ENCODE assay signal across 9 cellular contexts in the genomic region with DNA sequence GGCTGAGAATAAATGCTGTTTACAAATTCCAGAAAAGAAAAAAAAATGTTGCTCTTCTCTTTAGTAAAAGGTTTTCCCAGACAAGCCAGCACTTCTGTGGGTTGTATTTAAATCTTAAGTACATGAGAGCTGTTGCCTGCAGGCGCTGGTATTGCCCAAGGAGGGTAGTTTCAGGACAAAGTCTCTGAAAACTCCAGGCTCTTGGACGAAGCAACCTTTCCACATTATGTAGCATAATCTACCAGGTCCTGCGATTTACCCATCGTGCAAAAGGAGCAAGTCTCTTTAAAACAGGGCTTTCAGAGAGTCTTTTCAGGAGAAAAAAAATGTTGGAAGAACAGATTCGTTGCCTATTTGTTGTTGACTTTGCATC.
DNase-seq lines count a peak whose midpoint lies in the region; ATAC-seq and TF ChIP-seq lines count a peak whose summit lies in the region.
"Had no signal": no experiment of that assay in that cellular context is flagged by ENCODE, and none has a peak within 500 bp of the region (broad histone marks: within the 10 kb centered on the region; RNA-seq: fewer than 3 reads in every experiment).

No MANE protein-coding gene starts in this region.

- H3K27me3 ChIP-seq in neural cell (ENCODE audit: insufficient read depth, low read depth, low read length) (no peaks in the 10 kb centered on the region), transverse colon (peaks cover 12% of the 10 kb centered on the region), psoas muscle (ENCODE audit: insufficient read depth in 3 of 3, low read length in 2 of 3) (peaks cover 0 to 20% (median 14%) of the 10 kb centered on the region in 3 donors)

- no peaks in the 10 kb centered on the region for H3K9me2 ChIP-seq in neural cell (ENCODE audit: insufficient read depth, low read length)

- no peaks in the 10 kb centered on the region for H3F3A ChIP-seq in neural cell (ENCODE audit: insufficient read depth, low read length, poor library complexity, severe bottlenecking)

- DNase-seq in astrocyte of the cerebellum (ENCODE audit: low read depth) (no peak), transverse colon (no peak), psoas muscle (no peak), GF-D8 (lab: John Stamatoyannopoulos, UW) (no peak), NCI-H2196 (lab: John Stamatoyannopoulos, UW; ENCODE audit: unreplicated experiment) (no peak)
- DNase-seq: IMR-90 had no signal

- H3K4me1 ChIP-seq in transverse colon = peaks cover 0 to 5% (median 0%) of the 10 kb centered on the region in 4 donors
- H3K4me1 ChIP-seq in psoas muscle = no peaks in the 10 kb centered on the region

- ATAC-seq in GM18867 (IDR thresholded peaks at IDR 0.05; ENCODE audit: unreplicated experiment) (peak; percentile 11), HG02759 (IDR thresholded peaks at IDR 0.05; ENCODE audit: unreplicated experiment) (peak; percentile 21), psoas muscle (no peak)

- in situ Hi-C loops in astrocyte of the cerebellum (cut with HindIII; ENCODE audit: low sequenced_read_pairs) = no loop called here
- in situ Hi-C loops in transverse colon (cut with MboI; ENCODE audit: low pct_ligation_motif_present in 1 of 4, low pct_unique_long_range_greater_than_20kb in 1 of 4, low sequenced_read_pairs in 3 of 4) = no loop called here

- TF ChIP-seq POLR2A in transverse colon (IDR thresholded peaks at IDR 0.05) = no peak

- TF ChIP-seq RAD21 in neural cell (conservative IDR thresholded peaks at IDR 0.05) = no peak

- H3K79me2 ChIP-seq in neural cell (replicated peaks; ENCODE audit: insufficient read depth, low read length) = no peaks in the 10 kb centered on the region

- H3K4me2 ChIP-seq in neural cell (ENCODE audit: low read length) = no peak overlapping the region

- no peak for TF ChIP-seq CTCF in astrocyte of the cerebellum (IDR thresholded peaks at IDR 0.05; ENCODE audit: low read depth, low read length, missing control alignments)
- TF ChIP-seq CTCF in neural cell (IDR thresholded peaks at IDR 0.05; ENCODE audit: poor library complexity, severe bottlenecking) = peak; percentile 18
- TF ChIP-seq CTCF in transverse colon (IDR thresholded peaks at IDR 0.05) = peak in 1 of 5 experiments; percentile 4
- TF ChIP-seq CTCF in psoas muscle (IDR thresholded peaks at IDR 0.05) = no peak

- H4K20me1 ChIP-seq in neural cell (ENCODE audit: insufficient read depth) = no peaks in the 10 kb centered on the region

- intact Hi-C loops in transverse colon (cut with DNase I; ENCODE audit: low total_unique reads) = no loop called here
- intact Hi-C loops in psoas muscle (cut with DNase I) = no loop called here

- TF ChIP-seq EP300 in neural cell (conservative IDR thresholded peaks at IDR 0.05; ENCODE audit: poor library complexity, severe bottlenecking) = no peak
- TF ChIP-seq EP300 in transverse colon (IDR thresholded peaks at IDR 0.05; ENCODE audit: low read depth) = no peak

- 35 to 36% methylated on average over 5 of the region's 5 CpGs for WGBS in transverse colon (ENCODE audit: low coverage in 1 of 2), 2 donors
- WGBS in psoas muscle, 3 donors = 37 to 46% (median 43%) methylated on average over 5 of the region's 5 CpGs

- no peak overlapping the region for H2AFZ ChIP-seq in neural cell (ENCODE audit: low read depth, low read length)

- H3K9me3 ChIP-seq in neural cell (ENCODE audit: low read length) (no peaks in the 10 kb centered on the region), transverse colon (no peaks in the 10 kb centered on the region), psoas muscle (peaks cover 4% of the 10 kb centered on the region)

- H3K27ac ChIP-seq in neural cell (ENCODE audit: low read length) = no peak overlapping the region
- no peak overlapping the region for H3K27ac ChIP-seq in transverse colon
- no peak overlapping the region for H3K27ac ChIP-seq in psoas muscle

- H3K9ac ChIP-seq in neural cell (ENCODE audit: low read length) = peak overlapping the region; percentile 66

- H3K36me3 ChIP-seq in neural cell (ENCODE audit: insufficient read depth, low read length) = no peaks in the 10 kb centered on the region
- no peaks in the 10 kb centered on the region for H3K36me3 ChIP-seq in transverse colon
- no peaks in the 10 kb centered on the region for H3K36me3 ChIP-seq in psoas muscle (ENCODE audit: insufficient read depth in 1 of 2, low read depth in 1 of 2)

- peak overlapping the region; percentile 46 for H3K4me3 ChIP-seq in astrocyte of the cerebellum (ENCODE audit: low read depth, low read length)
- peak overlapping the region; percentile 71 for H3K4me3 ChIP-seq in neural cell (ENCODE audit: low read length)
- H3K4me3 ChIP-seq in transverse colon = peak overlapping the region in 2 of 4 donors; percentile 26 to 49
- no peak overlapping the region for H3K4me3 ChIP-seq in psoas muscle

TF ChIP-seq in neural cell, 6 proteins besides CTCF, POLR2A, EP300 and RAD21:
- no peak for TF ChIP-seq TAF1 (IDR thresholded peaks at IDR 0.05; ENCODE audit: low read depth)
- no peak for TF ChIP-seq EZH2 (IDR thresholded peaks at IDR 0.05; ENCODE audit: borderline replicate concordance, insufficient read depth, low read length, poor library complexity, severe bottlenecking)
- no peak for TF ChIP-seq SMC3 (conservative IDR thresholded peaks at IDR 0.05; ENCODE audit: poor library complexity)
- no peak for TF ChIP-seq MXI1 (conservative IDR thresholded peaks at IDR 0.05; ENCODE audit: poor library complexity, severe bottlenecking)
- TF ChIP-seq POLR2AphosphoS5 (IDR thresholded peaks at IDR 0.05) = no peak

Comparison
In these comparisons a context has a peak if more than half of its experiments do, and no peak if none do; other contexts are left out.
1. ATAC-seq: peak in GM18867 (single experiment) and HG02759 (single experiment); none in psoas muscle (0 of 4).